9 cellular contexts compared by ENCODE assay signal in genomic region chr17:80220709-80221215, GRCh38. TPM values are rescaled to one million over a fixed set of nuclear protein-coding genes. Genes with fewer than 3 reads are reported as not detected.
A peak's percentile ranks its signal among the peaks of the same experiment; 100 is the strongest.
DNase-seq lines count a peak whose midpoint lies in the region; ATAC-seq and TF ChIP-seq lines count a peak whose summit lies in the region.
"Had no signal": no experiment of that assay in that cellular context is flagged by ENCODE, and none has a peak within 500 bp of the region (broad histone marks: within the 10 kb centered on the region; RNA-seq: fewer than 3 reads in every experiment).

No MANE protein-coding gene starts in this region.

- H3K9me3 ChIP-seq in WERI-Rb-1 (ENCODE audit: severe bottlenecking) (no peaks in the 10 kb centered on the region), mucosa of rectum (ENCODE audit: control insufficient read depth in 2 of 2, low read length in 2 of 2) (no peaks in the 10 kb centered on the region), aorta (ENCODE audit: control insufficient read depth, low read length) (no peaks in the 10 kb centered on the region)

- intact Hi-C loops in aorta (cut with DNase I) = no loop called here

- peak; percentile 21 for DNase-seq in activated naive CD4-positive, alpha-beta T cell treated with Interleukin-2 at 50 U/mL for 16 hours
- no peak for DNase-seq in activated naive CD4-positive, alpha-beta T cell (lab: John Stamatoyannopoulos, UW)
- peak; percentile 45 for DNase-seq in WERI-Rb-1
- DNase-seq in epidermal melanocyte (ENCODE audit: insufficient read length, low spot score) = peak; percentile 19
- DNase-seq in aorta = no peak
- no peak for DNase-seq in HPDE6-E6E7 (ENCODE audit: extremely low spot score)

- 2 to 3% methylated on average over 33 to 43 of the region's 43 CpGs for WGBS in aorta, 2 donors

- no peak for TF ChIP-seq CTCF in WERI-Rb-1 (IDR thresholded peaks at IDR 0.05; ENCODE audit: low read depth, low read length)

- H3K27me3 ChIP-seq in WERI-Rb-1 (ENCODE audit: insufficient read depth, low read depth, severe bottlenecking) (no peaks in the 10 kb centered on the region), mucosa of rectum (ENCODE audit: control insufficient read depth in 2 of 2, insufficient read depth in 2 of 2, low read length in 2 of 2) (no peaks in the 10 kb centered on the region), aorta (ENCODE audit: control insufficient read depth in 1 of 2, insufficient read depth in 2 of 2, low read length in 1 of 2) (no peaks in the 10 kb centered on the region)

- H3K4me1 ChIP-seq in mucosa of rectum (ENCODE audit: control insufficient read depth in 2 of 2, insufficient read depth in 2 of 2, low read length in 2 of 2) = peaks cover 14% of the 10 kb centered on the region in 2 donors
- no peaks in the 10 kb centered on the region for H3K4me1 ChIP-seq in aorta (ENCODE audit: control insufficient read depth in 1 of 2, insufficient read depth in 2 of 2, low read length in 2 of 2)

- peaks cover 21% of the 10 kb centered on the region for H3K36me3 ChIP-seq in WERI-Rb-1
- H3K36me3 ChIP-seq in mucosa of rectum (ENCODE audit: control insufficient read depth in 2 of 2, insufficient read depth in 2 of 2, low read length in 2 of 2) = peaks cover 13 to 15% of the 10 kb centered on the region in 2 donors
- no peaks in the 10 kb centered on the region for H3K36me3 ChIP-seq in aorta (ENCODE audit: control insufficient read depth in 1 of 2, insufficient read depth in 2 of 2, low read length in 1 of 2)

- peak; percentile 9 for ATAC-seq in aorta (ENCODE audit: low FRiP score)
- no peak for ATAC-seq in GM18498 (IDR thresholded peaks at IDR 0.05; ENCODE audit: unreplicated experiment)

- H3K4me3 ChIP-seq in WERI-Rb-1 (ENCODE audit: low read depth, low read length) (peak overlapping the region; percentile 82), mucosa of rectum (ENCODE audit: low read length in 2 of 2) (peak overlapping the region; percentile 79 to 86), aorta (ENCODE audit: low read length in 2 of 2) (peak overlapping the region; percentile 65 to 97)

- peak overlapping the region; percentile 5 to 89 for H3K9ac ChIP-seq in mucosa of rectum (ENCODE audit: low read depth in 1 of 2, low read length in 2 of 2)

- H3K27ac ChIP-seq in WERI-Rb-1 = peak overlapping the region; percentile 79
- H3K27ac ChIP-seq in mucosa of rectum (ENCODE audit: low read depth in 2 of 2, low read length in 2 of 2) = peak overlapping the region in 1 of 2 donors; percentile 32
- no peak overlapping the region for H3K27ac ChIP-seq in aorta (ENCODE audit: low read depth in 1 of 2, low read length in 2 of 2)

RNA-seq across cellular contexts. Expression of gene SLC26A11, which starts 0.5 kb away (rescaled TPM):
- total RNA-seq in aorta = 10 to 100 TPM; 14.3 to 34.0 TPM
- 10 to 100 TPM in 1 of 2 donors, 1 to 10 TPM in 1; 7.3 to 20.7 TPM for polyA plus RNA-seq in aorta

RNA-seq across cellular contexts. Expression of gene SGSH, which starts 0.6 kb away (rescaled TPM):
- 10 to 100 TPM; 36.0 to 61.3 TPM for total RNA-seq in aorta
- polyA plus RNA-seq in aorta = 10 to 100 TPM; 11.1 to 49.4 TPM

RNA-seq across cellular contexts. Expression of gene RNF213, which starts 39.9 kb away (rescaled TPM):
- 100 to 1,000 TPM; 160 to 231 TPM for total RNA-seq in aorta
- polyA plus RNA-seq in aorta = 10 to 100 TPM; 18.7 to 49.3 TPM

RNA-seq across cellular contexts. Expression of gene CARD14, which starts 50.9 kb away (rescaled TPM):
- under 1 TPM; 0.33 to 0.55 TPM for total RNA-seq in aorta
- under 1 TPM; 0.13 to 0.38 TPM for polyA plus RNA-seq in aorta
- total RNA-seq: activated naive CD8-positive, alpha-beta T cell treated with anti-CD3 and anti-CD28 coated beads, Interleukin-2, amount 10 ng/mL, durations not matched to agents 7 days and 5 days had no signal

Comparison
In these comparisons a context has a peak if more than half of its experiments do, and no peak if none do; other contexts are left out.
1. DNase-seq: peak in activated naive CD4-positive, alpha-beta T cell treated with Interleukin-2 at 50 U/mL for 16 hours (single experiment), WERI-Rb-1 (single experiment) and epidermal melanocyte (single experiment); none in activated naive CD4-positive, alpha-beta T cell (0 of 4), aorta (0 of 2) and HPDE6-E6E7 (single experiment).
2. Peak in every context shown above with its lines, with median percentiles within 50 percentile points of each other: H3K4me3 ChIP-seq.